In the genomic region with DNA sequence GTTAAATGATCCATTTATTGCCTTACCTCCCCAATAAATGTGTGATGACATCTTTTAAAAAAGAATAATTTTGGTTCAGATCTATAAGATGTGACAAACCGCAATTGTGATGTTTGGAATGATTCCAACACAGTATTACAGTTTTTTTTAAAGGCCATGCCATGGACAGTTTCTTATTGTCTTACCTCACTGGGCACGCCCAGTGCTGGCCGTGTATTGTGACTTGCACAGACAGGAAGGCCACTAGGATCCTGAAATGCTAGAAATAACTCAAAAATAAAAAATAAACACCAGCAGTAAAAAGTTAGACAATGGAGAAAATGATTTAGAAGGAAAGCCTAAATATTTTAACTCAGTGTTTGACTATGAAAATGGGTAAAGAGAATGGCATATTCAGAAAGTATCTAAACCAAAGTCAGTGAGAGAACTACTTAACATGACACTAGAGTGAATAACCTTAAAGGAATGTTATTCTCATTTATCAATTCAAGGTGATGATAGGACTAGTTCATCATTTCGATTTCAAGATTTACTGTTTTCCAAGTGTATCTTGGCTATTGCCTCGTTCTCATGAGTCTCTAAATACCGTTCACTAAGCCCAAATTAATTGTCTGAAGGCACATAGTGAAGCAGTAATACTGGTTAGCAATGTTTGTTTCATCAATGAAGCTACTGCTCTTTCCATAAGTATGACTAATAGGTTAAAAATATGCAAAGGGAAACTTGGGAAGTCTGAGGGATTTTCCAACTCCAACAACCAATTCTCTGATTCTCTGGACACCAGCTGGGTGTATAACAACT, we compare ENCODE assay signal across 2 cellular contexts.
TF ChIP-seq lines count a peak whose summit lies in the region.

No MANE protein-coding gene starts in this region.

TF ChIP-seq in A549, 52 proteins besides CTCF, POLR2A, EP300 and RAD21 (continued from another document):
- TF ChIP-seq, protein P1, sequence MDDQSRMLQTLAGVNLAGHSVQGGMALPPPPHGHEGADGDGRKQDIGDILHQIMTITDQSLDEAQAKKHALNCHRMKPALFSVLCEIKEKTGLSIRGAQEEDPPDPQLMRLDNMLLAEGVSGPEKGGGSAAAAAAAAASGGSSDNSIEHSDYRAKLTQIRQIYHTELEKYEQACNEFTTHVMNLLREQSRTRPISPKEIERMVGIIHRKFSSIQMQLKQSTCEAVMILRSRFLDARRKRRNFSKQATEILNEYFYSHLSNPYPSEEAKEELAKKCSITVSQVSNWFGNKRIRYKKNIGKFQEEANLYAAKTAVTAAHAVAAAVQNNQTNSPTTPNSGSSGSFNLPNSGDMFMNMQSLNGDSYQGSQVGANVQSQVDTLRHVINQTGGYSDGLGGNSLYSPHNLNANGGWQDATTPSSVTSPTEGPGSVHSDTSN (IDR thresholded peaks at IDR 0.05) = no peak
- TF ChIP-seq, protein P2, sequence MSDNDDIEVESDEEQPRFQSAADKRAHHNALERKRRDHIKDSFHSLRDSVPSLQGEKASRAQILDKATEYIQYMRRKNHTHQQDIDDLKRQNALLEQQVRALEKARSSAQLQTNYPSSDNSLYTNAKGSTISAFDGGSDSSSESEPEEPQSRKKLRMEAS (IDR thresholded peaks at IDR 0.05) = no peak
- no peak for TF ChIP-seq ESRRA (IDR thresholded peaks at IDR 0.05; ENCODE audit: borderline replicate concordance, low read length)

TF ChIP-seq in HCT116, 20 proteins besides CTCF, POLR2A, EP300 and RAD21 (continued from another document):
- TF ChIP-seq, protein P2 (IDR thresholded peaks at IDR 0.05) = no peak
- no peak for TF ChIP-seq CBX3 (IDR thresholded peaks at IDR 0.05; ENCODE audit: low read depth)
